9 cellular contexts compared by ENCODE assay signal in genomic region chr6:121504227-121504626, GRCh38.
DNase-seq lines count a peak whose midpoint lies in the region; ATAC-seq and TF ChIP-seq lines count a peak whose summit lies in the region.
"Had no signal": no experiment of that assay in that cellular context is flagged by ENCODE, and none has a peak within 500 bp of the region (broad histone marks: within the 10 kb centered on the region; RNA-seq: fewer than 3 reads in every experiment).

No MANE protein-coding gene starts in this region.

- no peaks in the 10 kb centered on the region for H3K4me1 ChIP-seq in adrenal gland (replicated peaks in 1 of 2)

- H3K9me3 ChIP-seq in adrenal gland (replicated peaks in 1 of 3) = no peaks in the 10 kb centered on the region

- no peak for TF ChIP-seq POLR2A in adrenal gland (IDR thresholded peaks at IDR 0.05)

- ATAC-seq in HG03460 (IDR thresholded peaks at IDR 0.05; ENCODE audit: unreplicated experiment) (peak; percentile 78), GM21737 (IDR thresholded peaks at IDR 0.05; ENCODE audit: unreplicated experiment) (no peak), GM19328 (IDR thresholded peaks at IDR 0.05; ENCODE audit: unreplicated experiment) (no peak)

- no peaks in the 10 kb centered on the region for H3K27me3 Mint-ChIP-seq in mesothelial cell of epicardium (ENCODE audit: low read depth)

- H3K4me3 ChIP-seq in adrenal gland = no peak overlapping the region

- no peaks in the 10 kb centered on the region for H3K36me3 ChIP-seq in adrenal gland (replicated peaks in 1 of 2)

- DNase-seq in DMS53 treated with DMSO at 0.1 percent for 48 hours (lab: John Stamatoyannopoulos, UW; ENCODE audit: unreplicated experiment) (peak; percentile 50), adrenal gland (peak in 2 of 7 donors; percentile 27 to 34), mesothelial cell of epicardium (ENCODE audit: low spot score in 2 of 2, unreplicated experiment in 2 of 2) (no peak), GM13977 (ENCODE audit: low spot score) (no peak), GM20000 (ENCODE audit: low spot score) (no peak)

- intact Hi-C loops in adrenal gland (cut with DNase I) = no loop called here

- TF ChIP-seq CTCF in adrenal gland (IDR thresholded peaks at IDR 0.05) (no peak), mesothelial cell of epicardium (IDR thresholded peaks at IDR 0.05; ENCODE audit: unreplicated experiment) (no peak), GM13977 (IDR thresholded peaks at IDR 0.05; ENCODE audit: extremely low read depth, insufficient read depth, missing control alignments) (no peak), GM20000 (IDR thresholded peaks at IDR 0.05; ENCODE audit: extremely low read depth, missing control alignments) (no peak)

- H3K27ac ChIP-seq in adrenal gland = peak overlapping the region in 4 of 5 donors; percentile 11 to 56 (median 48)

- H3K4me1 Mint-ChIP-seq in mesothelial cell of epicardium = peaks cover 42% of the 10 kb centered on the region

- H3K4me3 Mint-ChIP-seq in mesothelial cell of epicardium = no peak overlapping the region
- H3K4me3 Mint-ChIP-seq: activated T-helper 1 cell treated with anti-CD3 and anti-CD28 coated beads, Interleukin-12 subunit alpha, Interleukin-12 subunit beta, Interleukin-2, Interleukin-4 antibody, amounts not matched to agents 30 ng/mL and 10 ng/mL and 1 ng/mL, durations not matched to agents 14 hours and 24 hours and 36 hours had no signal

- H3K27ac Mint-ChIP-seq in mesothelial cell of epicardium = peak overlapping the region; percentile 85
- H3K27ac Mint-ChIP-seq: activated T-helper 1 cell treated with anti-CD3 and anti-CD28 coated beads, Interleukin-12 subunit alpha, Interleukin-12 subunit beta, Interleukin-2, Interleukin-4 antibody, amounts not matched to agents 30 ng/mL and 10 ng/mL and 1 ng/mL, durations not matched to agents 14 hours and 24 hours and 36 hours had no signal

- in situ Hi-C loops in GM13977 (cut with MboI; ENCODE audit: low pct_unique_long_range_greater_than_20kb, low sequenced_read_pairs, unreplicated experiment) = no loop called here

- no peaks in the 10 kb centered on the region for H3K36me3 Mint-ChIP-seq in mesothelial cell of epicardium

- peaks cover 4% of the 10 kb centered on the region for H3K9me3 Mint-ChIP-seq in mesothelial cell of epicardium
- H3K9me3 Mint-ChIP-seq: activated T-helper 1 cell treated with anti-CD3 and anti-CD28 coated beads, Interleukin-12 subunit alpha, Interleukin-12 subunit beta, Interleukin-2, Interleukin-4 antibody, amounts not matched to agents 30 ng/mL and 10 ng/mL and 1 ng/mL, durations not matched to agents 14 hours and 24 hours and 36 hours had no signal

- H3K27me3 ChIP-seq in adrenal gland = no peaks in the 10 kb centered on the region

- 6 to 22% (median 11%) methylated on average over 1 of the region's 1 CpG for WGBS in adrenal gland, 4 donors
